19 cellular contexts compared by ENCODE assay signal in genomic region chr2:226376516-226377180, GRCh38.
DNase-seq lines count a peak whose midpoint lies in the region; ATAC-seq and TF ChIP-seq lines count a peak whose summit lies in the region.
"Had no signal": no experiment of that assay in that cellular context is flagged by ENCODE, and none has a peak within 500 bp of the region (broad histone marks: within the 10 kb centered on the region; RNA-seq: fewer than 3 reads in every experiment).

No MANE protein-coding gene starts in this region.

- H3K36me3 ChIP-seq in left ventricle myocardium inferior (no peaks in the 10 kb centered on the region), heart left ventricle (no peaks in the 10 kb centered on the region), skeletal muscle satellite cell (ENCODE audit: insufficient read depth, low read length) (no peaks in the 10 kb centered on the region), H7 (replicated peaks; ENCODE audit: control insufficient read depth, insufficient read depth, low read length) (no peaks in the 10 kb centered on the region)
- H3K36me3 ChIP-seq: Peyer's patch had no signal

- ATAC-seq in heart left ventricle (no peak), HG03097 (IDR thresholded peaks at IDR 0.05; ENCODE audit: low FRiP score, unreplicated experiment) (no peak)
- ATAC-seq: HepG2, Right ventricle myocardium inferior had no signal

- H3K4me1 ChIP-seq in left ventricle myocardium inferior = no peaks in the 10 kb centered on the region
- peaks cover 0 to 5% (median 0%) of the 10 kb centered on the region in 12 donors for H3K4me1 ChIP-seq in heart left ventricle
- H3K4me1 ChIP-seq in skeletal muscle satellite cell (ENCODE audit: control insufficient read depth, insufficient read depth, low read length) = peaks cover 7% of the 10 kb centered on the region
- H3K4me1 ChIP-seq: Peyer's patch had no signal

- no peak for TF ChIP-seq POLR2A in heart left ventricle (IDR thresholded peaks at IDR 0.05)

- 39 to 51% (median 47%) methylated on average over 4 of the region's 4 CpGs for WGBS in heart left ventricle, 4 donors

- intact Hi-C loops in left ventricle myocardium inferior (cut with micrococcal nuclease) (no loop called here), heart left ventricle (cut with DNase I) (no loop called here)

- no peaks in the 10 kb centered on the region for H3K9me3 ChIP-seq in left ventricle myocardium inferior (replicated peaks)
- no peaks in the 10 kb centered on the region for H3K9me3 ChIP-seq in heart left ventricle
- H3K9me3 ChIP-seq in skeletal muscle satellite cell (replicated peaks; ENCODE audit: low read length) = no peaks in the 10 kb centered on the region
- H3K9me3 ChIP-seq: Peyer's patch had no signal

- H3K4me3 ChIP-seq in left ventricle myocardium inferior = no peak overlapping the region
- no peak overlapping the region for H3K4me3 ChIP-seq in heart left ventricle
- H3K4me3 ChIP-seq in cardiac fibroblast (replicated peaks in 1 of 2; ENCODE audit: low read depth in 2 of 2, low read length in 2 of 2) = no peak overlapping the region
- H3K4me3 ChIP-seq in foreskin fibroblast (ENCODE audit: low read depth in 1 of 2, low read length in 2 of 2) = no peak overlapping the region
- H3K4me3 ChIP-seq in skeletal muscle satellite cell (ENCODE audit: low read length) = no peak overlapping the region
- H3K4me3 ChIP-seq in H7 (ENCODE audit: insufficient read depth, low read depth, low read length) = no peak overlapping the region
- H3K4me3 ChIP-seq: Peyer's patch had no signal

- H3K27me3 ChIP-seq in left ventricle myocardium inferior (ENCODE audit: low read depth) (no peaks in the 10 kb centered on the region), heart left ventricle (no peaks in the 10 kb centered on the region), skeletal muscle satellite cell (ENCODE audit: control insufficient read depth, insufficient read depth, low read length) (no peaks in the 10 kb centered on the region), H7 (ENCODE audit: control insufficient read depth, insufficient read depth, low read length) (no peaks in the 10 kb centered on the region)
- H3K27me3 ChIP-seq: Peyer's patch had no signal

- H3K4me2 ChIP-seq in skeletal muscle satellite cell (ENCODE audit: low read length) = peak overlapping the region; percentile 14

- peak overlapping the region; percentile 1 for H3K27ac ChIP-seq in left ventricle myocardium inferior (replicated peaks)
- H3K27ac ChIP-seq in heart left ventricle = no peak overlapping the region
- H3K27ac ChIP-seq: C4-2B, Peyer's patch had no signal

- DNase-seq in left ventricle myocardium inferior (no peak), heart left ventricle (no peak), cardiac fibroblast (ENCODE audit: low read depth in 2 of 2) (peak; percentile 50 to 66), foreskin fibroblast (peak; percentile 11 to 27), H7 (no peak), NCI-H146 (lab: John Stamatoyannopoulos, UW) (no peak)
- DNase-seq: DND-41, GF-D8, GOT3, KG1, NCI-H1694, NCI-H226, NCI-H524 treated with DMSO at 0.1 percent for 48 hours, Peyer's patch had no signal

- H3K9ac ChIP-seq in skeletal muscle satellite cell (ENCODE audit: low read depth, low read length) = no peak overlapping the region

- TF ChIP-seq CTCF in left ventricle myocardium inferior (IDR thresholded peaks at IDR 0.05; ENCODE audit: borderline replicate concordance) = no peak
- no peak for TF ChIP-seq CTCF in heart left ventricle (IDR thresholded peaks at IDR 0.05)
- no peak for TF ChIP-seq CTCF in cardiac fibroblast (IDR thresholded peaks at IDR 0.05; ENCODE audit: low read depth, low read length)
- TF ChIP-seq CTCF in foreskin fibroblast (IDR thresholded peaks at IDR 0.05; ENCODE audit: low read depth, low read length) = no peak

Comparison
In these comparisons a context has a peak if more than half of its experiments do, and no peak if none do; other contexts are left out.
1. DNase-seq: peak in cardiac fibroblast (2 of 2) and foreskin fibroblast (2 of 2); none in left ventricle myocardium inferior (single experiment), heart left ventricle (0 of 5), H7 (single experiment) and NCI-H146 (single experiment).